ENCODE assay signal across 26 cellular contexts in the genomic region with DNA sequence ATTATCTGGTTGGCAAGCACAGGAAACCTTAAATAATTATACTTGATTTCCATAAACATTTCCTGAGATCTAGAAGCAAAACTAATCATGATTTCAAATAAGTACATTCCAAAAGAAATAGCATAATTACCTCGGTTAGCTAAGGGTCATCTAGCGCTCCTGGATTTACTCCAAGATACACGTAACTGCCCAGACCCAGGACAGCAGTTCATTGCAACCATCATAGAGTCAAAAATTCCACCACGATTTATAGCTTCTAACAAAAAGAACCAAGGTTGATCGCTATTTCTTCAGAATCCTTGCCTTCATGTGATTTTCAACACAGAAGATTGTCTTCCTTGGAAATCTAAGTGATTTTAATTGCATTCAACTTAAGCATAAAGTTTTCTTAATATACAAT.
A peak's percentile ranks its signal among the peaks of the same experiment; 100 is the strongest.
DNase-seq lines count a peak whose midpoint lies in the region; ATAC-seq and TF ChIP-seq lines count a peak whose summit lies in the region.
"Had no signal": no experiment of that assay in that cellular context is flagged by ENCODE, and none has a peak within 500 bp of the region (broad histone marks: within the 10 kb centered on the region; RNA-seq: fewer than 3 reads in every experiment).

No MANE protein-coding gene starts in this region.

- H3K36me3 ChIP-seq in fibroblast of lung (ENCODE audit: control insufficient read depth, insufficient read depth, low read length): no peaks in the 10 kb centered on the region

- no peaks in the 10 kb centered on the region for H3K9me3 ChIP-seq in fibroblast of lung (ENCODE audit: control insufficient read depth, insufficient read depth, low read depth, low read length)
- H3K9me3 ChIP-seq: psoas muscle had no signal

- TF ChIP-seq CTCF in fibroblast of lung (conservative IDR thresholded peaks at IDR 0.05 in 1 of 2, IDR thresholded peaks at IDR 0.05 in 1 of 2; ENCODE audit: low read depth in 1 of 2, low read length in 2 of 2): no peak
- TF ChIP-seq CTCF in progenitor cell of endocrine pancreas (IDR thresholded peaks at IDR 0.05; ENCODE audit: unreplicated experiment): no peak

- H3K9ac ChIP-seq in fibroblast of lung (ENCODE audit: insufficient read depth, low read length): no peak overlapping the region

- H2AFZ ChIP-seq in fibroblast of lung (ENCODE audit: low read length): no peak overlapping the region

- no peaks in the 10 kb centered on the region for H3K4me1 ChIP-seq in fibroblast of lung (ENCODE audit: control insufficient read depth, extremely low read depth, insufficient read depth, low read length)
- H3K4me1 ChIP-seq: psoas muscle had no signal

- DNase-seq in H4 (ENCODE audit: low spot score) (peak; percentile 15), RPMI7951 (ENCODE audit: low read depth) (peak; percentile 27), fibroblast of lung (ENCODE audit: low read depth in 2 of 2) (peak; percentile 29 to 70), renal cortical epithelial cell (ENCODE audit: low read depth) (peak; percentile 57), NCI-H1694 (lab: John Stamatoyannopoulos, UW) (no peak), NOMO-1 (lab: John Stamatoyannopoulos, UW; ENCODE audit: unreplicated experiment in 2 of 2) (no peak), progenitor cell of endocrine pancreas (ENCODE audit: low spot score, unreplicated experiment) (no peak)
- DNase-seq: activated CD4-positive, alpha-beta memory T cell treated with anti-CD3 and anti-CD28 coated beads, Interleukin-2, amount 10 ng/mL, durations not matched to agents 7 days and 5 days; activated CD4-positive, alpha-beta T cell treated with anti-CD3 and anti-CD28 coated beads for 1 hour; activated effector memory CD4-positive, alpha-beta T cell treated with anti-CD3 and anti-CD28 coated beads, Interleukin-2, amount 50 U/mL, for 16 hours; activated naive CD8-positive, alpha-beta T cell treated with anti-CD3 and anti-CD28 coated beads, Interleukin-2, amount 10 ng/mL, durations not matched to agents 7 days and 5 days; erythroblast; IMR-90; left colon; NCI-H1048; NCI-H1694 treated with DMSO at 0.1 percent for 48 hours; NCI-H2171 treated with DMSO at 0.1 percent for 48 hours; NCI-H524; psoas muscle; RPMI8226; stimulated activated naive CD4-positive, alpha-beta T cell treated with Interleukin-2 at 50 U/mL for 16 hours had no signal

- H3K27ac Mint-ChIP-seq in progenitor cell of endocrine pancreas: no peak overlapping the region
- H3K27ac Mint-ChIP-seq: activated CD4-positive, alpha-beta memory T cell treated with anti-CD3 and anti-CD28 coated beads, Interleukin-2, amount 10 ng/mL, durations not matched to agents 7 days and 5 days; activated naive CD8-positive, alpha-beta T cell treated with anti-CD3 and anti-CD28 coated beads, Interleukin-2, amount 10 ng/mL, durations not matched to agents 7 days and 5 days; CD14-positive monocyte; memory B cell had no signal

- ATAC-seq in GM18517 (IDR thresholded peaks at IDR 0.05; ENCODE audit: unreplicated experiment): no peak
- ATAC-seq: GM12878, left colon, psoas muscle had no signal

- H3K4me2 ChIP-seq in fibroblast of lung (ENCODE audit: extremely low read depth, insufficient read depth, low read length): peak overlapping the region; percentile 8

- H3K4me1 Mint-ChIP-seq in progenitor cell of endocrine pancreas (ENCODE audit: low read depth): peaks cover 9% of the 10 kb centered on the region
- H3K4me1 Mint-ChIP-seq: activated CD4-positive, alpha-beta memory T cell treated with anti-CD3 and anti-CD28 coated beads, Interleukin-2, amount 10 ng/mL, durations not matched to agents 7 days and 5 days; activated naive CD8-positive, alpha-beta T cell treated with anti-CD3 and anti-CD28 coated beads, Interleukin-2, amount 10 ng/mL, durations not matched to agents 7 days and 5 days; CD14-positive monocyte; memory B cell had no signal

- no peaks in the 10 kb centered on the region for H3K79me2 ChIP-seq in fibroblast of lung (ENCODE audit: control insufficient read depth, insufficient read depth, low read length)

- H3K4me3 Mint-ChIP-seq in progenitor cell of endocrine pancreas (ENCODE audit: low read depth): no peak overlapping the region
- H3K4me3 Mint-ChIP-seq: activated CD4-positive, alpha-beta memory T cell treated with anti-CD3 and anti-CD28 coated beads, Interleukin-2, amount 10 ng/mL, durations not matched to agents 7 days and 5 days; activated naive CD8-positive, alpha-beta T cell treated with anti-CD3 and anti-CD28 coated beads, Interleukin-2, amount 10 ng/mL, durations not matched to agents 7 days and 5 days; CD14-positive monocyte; memory B cell had no signal

- no peaks in the 10 kb centered on the region for H3K27me3 Mint-ChIP-seq in progenitor cell of endocrine pancreas
- H3K27me3 Mint-ChIP-seq: activated CD4-positive, alpha-beta memory T cell treated with anti-CD3 and anti-CD28 coated beads, Interleukin-2, amount 10 ng/mL, durations not matched to agents 7 days and 5 days; activated naive CD8-positive, alpha-beta T cell treated with anti-CD3 and anti-CD28 coated beads, Interleukin-2, amount 10 ng/mL, durations not matched to agents 7 days and 5 days; memory B cell had no signal

- no peaks in the 10 kb centered on the region for H4K20me1 ChIP-seq in fibroblast of lung (ENCODE audit: control insufficient read depth, extremely low read depth, insufficient read depth, low read length)

- peaks cover 21% of the 10 kb centered on the region for H3K9me3 Mint-ChIP-seq in progenitor cell of endocrine pancreas (ENCODE audit: low read depth)

- H3K27ac ChIP-seq in fibroblast of lung (ENCODE audit: insufficient read depth, low read length): no peak overlapping the region
- H3K27ac ChIP-seq: psoas muscle had no signal

- no peak overlapping the region for H3K4me3 ChIP-seq in fibroblast of lung (replicated peaks in 1 of 4; ENCODE audit: control extremely low read depth in 1 of 4, insufficient read depth in 1 of 4, low read depth in 3 of 4, low read length in 4 of 4)
- H3K4me3 ChIP-seq: GM12878, psoas muscle had no signal

- no peaks in the 10 kb centered on the region for H3K27me3 ChIP-seq in fibroblast of lung (ENCODE audit: control insufficient read depth, insufficient read depth, low read length)

- peaks cover 1% of the 10 kb centered on the region for H3K36me3 Mint-ChIP-seq in progenitor cell of endocrine pancreas (ENCODE audit: insufficient read depth)
- H3K36me3 Mint-ChIP-seq: activated naive CD8-positive, alpha-beta T cell treated with anti-CD3 and anti-CD28 coated beads, Interleukin-2, amount 10 ng/mL, durations not matched to agents 7 days and 5 days; brain; CD14-positive monocyte; memory B cell had no signal

Comparison
In these comparisons a context has a peak if more than half of its experiments do, and no peak if none do; other contexts are left out.
1. DNase-seq: peak in H4 (single experiment), RPMI7951 (single experiment), fibroblast of lung (2 of 2) and renal cortical epithelial cell (single experiment); none in NCI-H1694 (single experiment), NOMO-1 (0 of 2) and progenitor cell of endocrine pancreas (single experiment).